In genomic region chr11:86214710-86215109, GRCh38 we compare ENCODE assay signal across 8 cellular contexts. TPM values are rescaled to one million over a fixed set of nuclear protein-coding genes. Genes with fewer than 3 reads are reported as not detected.
DNase-seq lines count a peak whose midpoint lies in the region; ATAC-seq, FAIRE-seq and TF ChIP-seq lines count a peak whose summit lies in the region.

No MANE protein-coding gene starts in this region.

- no peak for FAIRE-seq in kidney (lab: Jason Lieb, UNC)

- no peaks in the 10 kb centered on the region for H3K36me3 ChIP-seq in brain microvascular endothelial cell (replicated peaks)
- no peaks in the 10 kb centered on the region for H3K36me3 ChIP-seq in kidney (ENCODE audit: control insufficient read depth in 1 of 2, insufficient read depth in 2 of 2, low read length in 2 of 2)

- TF ChIP-seq CTCF in brain microvascular endothelial cell (IDR thresholded peaks at IDR 0.05; ENCODE audit: low read depth, low read length, missing control alignments): peak; percentile 26
- TF ChIP-seq CTCF in kidney (IDR thresholded peaks at IDR 0.05; ENCODE audit: borderline replicate concordance, extremely low read depth, insufficient read depth): no peak

- H3K4me1 ChIP-seq in kidney (ENCODE audit: control insufficient read depth in 1 of 2, insufficient read depth in 1 of 2, low read depth in 1 of 2, low read length in 2 of 2): peaks cover 0 to 3% of the 10 kb centered on the region in 2 donors

- no peaks in the 10 kb centered on the region for H3K27me3 ChIP-seq in brain microvascular endothelial cell (replicated peaks)

- H3K4me3 ChIP-seq in brain microvascular endothelial cell (ENCODE audit: low read depth, low read length) (no peak overlapping the region), kidney (ENCODE audit: low read length in 2 of 2) (no peak overlapping the region)

- H3K27ac ChIP-seq in brain microvascular endothelial cell: no peak overlapping the region
- no peak overlapping the region for H3K27ac ChIP-seq in kidney (ENCODE audit: low read depth in 2 of 2, low read length in 2 of 2)

- no peak overlapping the region for H3K9ac ChIP-seq in kidney (ENCODE audit: low read length in 2 of 2)

- H3K9me3 ChIP-seq in kidney (ENCODE audit: control insufficient read depth in 1 of 2, low read length in 2 of 2): no peaks in the 10 kb centered on the region

- in situ Hi-C loops in brain microvascular endothelial cell (cut with HindIII; ENCODE audit: low pct_ligation_motif_present, low sequenced_read_pairs): loop anchor here (25.0 kb wide), 1 partner anchor 177 kb away; no protein-coding TSS in a partner anchor

- DNase-seq in A172 (ENCODE audit: low spot score) (peak; percentile 19), brain microvascular endothelial cell (no peak), kidney (no peak), NK-92 (lab: John Stamatoyannopoulos, UW; ENCODE audit: unreplicated experiment) (no peak), islet precursor cell (no peak), D341Med (ENCODE audit: low spot score) (no peak)

- ATAC-seq in GM19467 (IDR thresholded peaks at IDR 0.05; ENCODE audit: unreplicated experiment): peak; percentile 36
- ATAC-seq in HG03571 (IDR thresholded peaks at IDR 0.05; ENCODE audit: unreplicated experiment): peak; percentile 48

- intact Hi-C loops in kidney (cut with DNase I): loop anchor here (10.0 kb wide), 2 partner anchors 270 to 360 kb away; partner anchors contain the start of gene CCDC83

RNA-seq across cellular contexts. Expression of gene EED, which starts 29.8 kb away (rescaled TPM):
- 35.1 and 36.7 TPM in 2 replicates for total RNA-seq in A172 (2014; rRNA removed; shearing (Covaris generic))
- total RNA-seq in kidney: 21.1 TPM
- polyA plus RNA-seq in kidney (ENCODE audit: insufficient read depth, low read depth, low replicate concordance): 14.9 TPM
